9 cellular contexts compared by ENCODE assay signal in genomic region chr1:167223144-167224103, GRCh38. TPM values are rescaled to one million over a fixed set of nuclear protein-coding genes. Genes with fewer than 3 reads are reported as not detected.
DNase-seq lines count a peak whose midpoint lies in the region; ATAC-seq and TF ChIP-seq lines count a peak whose summit lies in the region.
"Had no signal": no experiment of that assay in that cellular context is flagged by ENCODE, and none has a peak within 500 bp of the region (broad histone marks: within the 10 kb centered on the region; RNA-seq: fewer than 3 reads in every experiment).

No MANE protein-coding gene starts in this region.

- no peak overlapping the region for H3K27ac ChIP-seq in PC-3 (ENCODE audit: low read length)

- no peak for TF ChIP-seq CTCF in PC-3 (conservative IDR thresholded peaks at IDR 0.05; ENCODE audit: low read depth, low read length)
- TF ChIP-seq CTCF in endothelial cell (IDR thresholded peaks at IDR 0.05; ENCODE audit: unreplicated experiment), result no peak

- intact Hi-C loops in PC-3 (cut with micrococcal nuclease), result loop anchor here (2.0 to 5.0 kb wide), 8 partner anchors 101 to 714 kb away; partner anchors contain the start of genes DCAF6, MPC2 and TADA1

- peak overlapping the region; percentile 83 for H3K4me3 ChIP-seq in PC-3 (ENCODE audit: low read length)
- H3K4me3 ChIP-seq in skeletal muscle satellite cell (ENCODE audit: low read length), result no peak overlapping the region

- H3K27me3 Mint-ChIP-seq in endothelial cell (ENCODE audit: unreplicated experiment), result peaks cover 9% of the 10 kb centered on the region

- H3K4me2 ChIP-seq in PC-3 (ENCODE audit: low read length) (peak overlapping the region; percentile 89), skeletal muscle satellite cell (ENCODE audit: low read length) (peak overlapping the region; percentile 100)

- no TSS peak for BruUV-seq in PC-3 (replicated peaks; lab: Mats Ljungman, UMichigan)

- no peak overlapping the region for H2AFZ ChIP-seq in PC-3 (ENCODE audit: low read length)

- no peak for ATAC-seq in PC-3

- H3K9me3 ChIP-seq in PC-3 (ENCODE audit: low read length), result no peaks in the 10 kb centered on the region
- no peaks in the 10 kb centered on the region for H3K9me3 ChIP-seq in skeletal muscle satellite cell (replicated peaks; ENCODE audit: low read length)

- peak overlapping the region; percentile 98 for H3K4me3 Mint-ChIP-seq in endothelial cell (ENCODE audit: unreplicated experiment)

- peaks cover 4% of the 10 kb centered on the region for H3K9me3 Mint-ChIP-seq in endothelial cell (ENCODE audit: unreplicated experiment)

- peaks cover 35% of the 10 kb centered on the region for H3K4me1 Mint-ChIP-seq in endothelial cell (ENCODE audit: unreplicated experiment)

- peaks cover 81% of the 10 kb centered on the region for H3K79me2 ChIP-seq in PC-3 (ENCODE audit: low read length)

- H3K27me3 ChIP-seq in PC-3 (ENCODE audit: low read length) (no peaks in the 10 kb centered on the region), skeletal muscle satellite cell (ENCODE audit: control insufficient read depth, insufficient read depth, low read length) (no peaks in the 10 kb centered on the region)

- H4K20me1 ChIP-seq in PC-3 (ENCODE audit: low read length), result peaks cover 34% of the 10 kb centered on the region

- H3K9ac ChIP-seq in PC-3 (ENCODE audit: low read length) (peak overlapping the region; percentile 62), skeletal muscle satellite cell (ENCODE audit: low read depth, low read length) (peak overlapping the region; percentile 91)
- H3K9ac ChIP-seq: parathyroid adenoma had no signal

- H3K4me1 ChIP-seq in PC-3 (ENCODE audit: insufficient read depth, low read length) (peaks cover 34% of the 10 kb centered on the region), skeletal muscle satellite cell (ENCODE audit: control insufficient read depth, insufficient read depth, low read length) (peaks cover 21% of the 10 kb centered on the region)

- H3K36me3 Mint-ChIP-seq in endothelial cell (ENCODE audit: low read depth, unreplicated experiment), result peaks cover 8% of the 10 kb centered on the region

- no peaks in the 10 kb centered on the region for H3K36me3 ChIP-seq in PC-3 (ENCODE audit: low read depth, low read length)
- H3K36me3 ChIP-seq in skeletal muscle satellite cell (ENCODE audit: insufficient read depth, low read length), result no peaks in the 10 kb centered on the region

- POLR2A ChIA-PET in PC-3 (lab: Charles Lee; ENCODE audit: unreplicated experiment), result no interaction called here

- DNase-seq in NCI-H2196 (lab: John Stamatoyannopoulos, UW; ENCODE audit: unreplicated experiment) (peak; percentile 33), NCI-H2196 treated with DMSO at 0.1 percent for 48 hours (lab: John Stamatoyannopoulos, UW; ENCODE audit: unreplicated experiment) (no peak), PC-3 (peak; percentile 16), endothelial cell (ENCODE audit: low spot score) (no peak), AG20443 (ENCODE audit: low spot score) (no peak), NCI-H1105 (lab: John Stamatoyannopoulos, UW) (no peak), mesenteric fat pad (ENCODE audit: low spot score) (no peak)

- H3K27ac Mint-ChIP-seq in endothelial cell (ENCODE audit: unreplicated experiment), result peak overlapping the region; percentile 99

- H3F3A ChIP-seq in PC-3 (ENCODE audit: low read length, unreplicated experiment), result no peaks in the 10 kb centered on the region

- CTCF ChIA-PET in PC-3 (lab: Charles Lee), result interaction anchor here (0.6 kb wide), 2 partner anchors 9 to 179 kb away, joined by 3 to 4 read pairs; no protein-coding TSS in a partner anchor

- H3K9me2 ChIP-seq in PC-3 (replicated peaks; ENCODE audit: low read length), result no peaks in the 10 kb centered on the region

RNA-seq across cellular contexts. Expression of gene POU2F1, which starts 2.7 kb away (rescaled TPM):
- 8.7 and 17.9 TPM in 2 replicates for total RNA-seq in PC-3 (2014; rRNA removed)
- 24.5 TPM for total RNA-seq in endothelial cell (ENCODE audit: unreplicated experiment)
- total RNA-seq in skeletal muscle satellite cell (2012; rRNA removed), result 4.2 and 6.8 TPM in 2 replicates
- total RNA-seq in mesenteric fat pad, result 18.8 TPM

Comparison
In these comparisons a context has a peak if more than half of its experiments do, and no peak if none do; other contexts are left out.
1. DNase-seq: peak in NCI-H2196 (single experiment) and PC-3 (single experiment); none in NCI-H2196 treated with DMSO at 0.1 percent for 48 hours (single experiment), endothelial cell (single experiment), AG20443 (single experiment), NCI-H1105 (single experiment) and mesenteric fat pad (single experiment).